Comparison of ENCODE assay signal across 10 cellular contexts in the genomic region with DNA sequence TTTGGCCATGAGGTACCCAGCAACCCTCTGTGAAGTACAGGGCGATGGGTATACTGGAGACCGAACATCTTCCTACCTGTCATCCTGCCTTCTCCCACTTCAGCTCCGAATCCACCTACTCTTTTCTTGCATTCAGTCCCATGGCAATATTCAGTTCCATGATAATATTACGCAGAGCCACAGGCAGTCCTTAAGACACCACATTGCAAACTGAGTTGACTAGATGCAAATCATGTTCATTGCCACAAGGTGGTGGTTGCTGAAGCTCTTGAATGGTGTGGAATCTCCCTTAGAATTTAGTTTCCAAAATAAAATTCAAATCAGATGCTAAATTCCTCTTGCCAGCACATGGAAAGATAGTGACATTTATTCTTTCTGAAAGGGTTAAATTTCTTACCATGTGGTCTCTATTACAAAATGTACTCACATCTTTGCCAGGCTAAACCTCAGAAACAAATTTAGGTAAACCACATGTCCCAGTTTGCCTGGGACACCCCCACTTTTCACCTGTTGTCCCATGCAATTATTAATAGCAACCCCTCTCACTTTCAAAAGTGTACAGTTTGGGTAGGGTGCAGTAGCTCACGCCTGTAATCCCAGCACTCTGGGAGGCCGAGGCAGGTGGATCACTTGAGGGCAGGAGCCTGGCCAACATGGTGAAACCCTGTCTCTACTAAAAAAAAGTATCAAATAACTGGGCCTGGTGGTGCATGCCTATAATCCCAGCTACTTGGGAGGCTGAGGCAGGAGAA. TPM values are rescaled to one million over a fixed set of nuclear protein-coding genes. Genes with fewer than 3 reads are reported as not detected.
DNase-seq lines count a peak whose midpoint lies in the region; ATAC-seq and TF ChIP-seq lines count a peak whose summit lies in the region.
"Had no signal": no experiment of that assay in that cellular context is flagged by ENCODE, and none has a peak within 500 bp of the region (broad histone marks: within the 10 kb centered on the region; RNA-seq: fewer than 3 reads in every experiment).

No MANE protein-coding gene starts in this region.

- no peaks in the 10 kb centered on the region for H4K20me1 ChIP-seq in Loucy (ENCODE audit: insufficient read depth, low read length, poor library complexity, severe bottlenecking)

- CTCF ChIA-PET in activated naive CD4-positive, alpha-beta T cell treated with anti-CD3 and anti-CD28 coated beads, Interleukin-2, amount 10 ng/mL, durations not matched to agents 7 days and 5 days (lab: Charles Lee), result interaction anchor here (1.1 to 1.9 kb wide), 7 partner anchors 13 to 593 kb away, joined by 3 to 7 read pairs (median 5); partner anchors contain the start of gene ARMC8

- H3K9me2 ChIP-seq in Loucy (replicated peaks; ENCODE audit: low read depth, low read length), result no peaks in the 10 kb centered on the region

- peaks cover 39% of the 10 kb centered on the region for H3K27me3 Mint-ChIP-seq in osteocyte (ENCODE audit: unreplicated experiment)
- peaks cover 11% of the 10 kb centered on the region for H3K27me3 Mint-ChIP-seq in activated naive CD4-positive, alpha-beta T cell treated with anti-CD3 and anti-CD28 coated beads, Interleukin-2, amount 10 ng/mL, durations not matched to agents 7 days and 5 days

- no peaks in the 10 kb centered on the region for H3K79me2 ChIP-seq in Loucy (ENCODE audit: insufficient read depth, low read length)

- no peaks in the 10 kb centered on the region for H3K9me3 Mint-ChIP-seq in osteocyte (ENCODE audit: unreplicated experiment)
- no peaks in the 10 kb centered on the region for H3K9me3 Mint-ChIP-seq in activated naive CD4-positive, alpha-beta T cell treated with anti-CD3 and anti-CD28 coated beads, Interleukin-2, amount 10 ng/mL, durations not matched to agents 7 days and 5 days

- TF ChIP-seq CTCF in Loucy (conservative IDR thresholded peaks at IDR 0.05; ENCODE audit: low read length), result peak; percentile 40
- peak; percentile 53 for TF ChIP-seq CTCF in choroid plexus epithelial cell (conservative IDR thresholded peaks at IDR 0.05; ENCODE audit: low read depth, low read length)
- TF ChIP-seq CTCF in osteocyte (IDR thresholded peaks at IDR 0.05), result peak; percentile 39

- ATAC-seq in HG03159 (IDR thresholded peaks at IDR 0.05; ENCODE audit: unreplicated experiment), result no peak
- ATAC-seq: body of pancreas had no signal

- H3F3A ChIP-seq in Loucy (ENCODE audit: low read depth), result no peaks in the 10 kb centered on the region

- no peak overlapping the region for H3K4me2 ChIP-seq in Loucy (ENCODE audit: low read depth, low read length, poor library complexity, severe bottlenecking)

- no peak overlapping the region for H3K9ac ChIP-seq in Loucy (ENCODE audit: low read depth, low read length, poor library complexity, severe bottlenecking)

- H3K4me3 ChIP-seq in Loucy (ENCODE audit: low read length, poor library complexity, severe bottlenecking), result no peak overlapping the region
- no peak overlapping the region for H3K4me3 ChIP-seq in choroid plexus epithelial cell (ENCODE audit: low read depth, low read length)
- H3K4me3 ChIP-seq: body of pancreas, MG63 had no signal

- H3K27ac Mint-ChIP-seq in osteocyte (ENCODE audit: unreplicated experiment), result no peak overlapping the region
- no peak overlapping the region for H3K27ac Mint-ChIP-seq in activated naive CD4-positive, alpha-beta T cell treated with anti-CD3 and anti-CD28 coated beads, Interleukin-2, amount 10 ng/mL, durations not matched to agents 7 days and 5 days

- H2AFZ ChIP-seq in Loucy (ENCODE audit: low read length), result no peak overlapping the region

- DNase-seq in DMS 273 (lab: John Stamatoyannopoulos, UW; ENCODE audit: unreplicated experiment) (peak; percentile 53), DMS 273 treated with DMSO at 0.1 percent for 48 hours (lab: John Stamatoyannopoulos, UW) (no peak), choroid plexus epithelial cell (ENCODE audit: low read depth) (peak; percentile 67), osteocyte (ENCODE audit: extremely low spot score, unreplicated experiment) (no peak), NCI-H2081 treated with DMSO at 0.1 percent for 48 hours (lab: John Stamatoyannopoulos, UW) (no peak)
- DNase-seq in activated naive CD4-positive, alpha-beta T cell treated with anti-CD3 and anti-CD28 coated beads, Interleukin-2, amount 10 ng/mL, durations not matched to agents 7 days and 5 days, result no peak
- DNase-seq: body of pancreas, MG63 had no signal

- H3K27me3 ChIP-seq in Loucy (ENCODE audit: insufficient read depth, low read length, poor library complexity, severe bottlenecking), result no peaks in the 10 kb centered on the region
- H3K27me3 ChIP-seq: body of pancreas had no signal

- H3K4me1 Mint-ChIP-seq in osteocyte (ENCODE audit: unreplicated experiment), result peaks cover 11% of the 10 kb centered on the region
- H3K4me1 Mint-ChIP-seq in activated naive CD4-positive, alpha-beta T cell treated with anti-CD3 and anti-CD28 coated beads, Interleukin-2, amount 10 ng/mL, durations not matched to agents 7 days and 5 days, result peaks cover 20% of the 10 kb centered on the region

- H3K36me3 Mint-ChIP-seq in osteocyte (ENCODE audit: unreplicated experiment), result no peaks in the 10 kb centered on the region
- no peaks in the 10 kb centered on the region for H3K36me3 Mint-ChIP-seq in activated naive CD4-positive, alpha-beta T cell treated with anti-CD3 and anti-CD28 coated beads, Interleukin-2, amount 10 ng/mL, durations not matched to agents 7 days and 5 days

- no peaks in the 10 kb centered on the region for H3K36me3 ChIP-seq in Loucy (ENCODE audit: insufficient read depth, low read length)
- H3K36me3 ChIP-seq: MG63 had no signal

- peaks cover 20% of the 10 kb centered on the region for H3K4me1 ChIP-seq in Loucy (ENCODE audit: insufficient read depth, low read length, poor library complexity, severe bottlenecking)

- no peak overlapping the region for H3K4me3 Mint-ChIP-seq in osteocyte (ENCODE audit: unreplicated experiment)
- H3K4me3 Mint-ChIP-seq in activated naive CD4-positive, alpha-beta T cell treated with anti-CD3 and anti-CD28 coated beads, Interleukin-2, amount 10 ng/mL, durations not matched to agents 7 days and 5 days, result no peak overlapping the region

- H3K9me3 ChIP-seq in Loucy (ENCODE audit: insufficient read depth, low read depth, low read length), result no peaks in the 10 kb centered on the region
- H3K9me3 ChIP-seq: body of pancreas, MG63 had no signal

RNA-seq across cellular contexts. Expression of gene NME9, which starts 1.7 kb away (rescaled TPM):
- total RNA-seq in osteocyte, result not detected in 2 replicates

RNA-seq across cellular contexts. Expression of gene MRAS, which starts 17.1 kb away (rescaled TPM):
- total RNA-seq in osteocyte, result 25.5 and 29.7 TPM in 2 replicates

Comparison
In these comparisons a context has a peak if more than half of its experiments do, and no peak if none do; other contexts are left out.
1. DNase-seq: peak in DMS 273 (single experiment) and choroid plexus epithelial cell (single experiment); none in DMS 273 treated with DMSO at 0.1 percent for 48 hours (single experiment), osteocyte (single experiment), NCI-H2081 treated with DMSO at 0.1 percent for 48 hours (single experiment) and activated naive CD4-positive, alpha-beta T cell treated with anti-CD3 and anti-CD28 coated beads, Interleukin-2, amount 10 ng/mL, durations not matched to agents 7 days and 5 days (single experiment).
2. Peak in every context shown above with its lines, with median percentiles within 50 percentile points of each other: CTCF ChIP-seq.